20 cellular contexts compared by ENCODE assay signal in genomic region chr13:94318418-94318817, GRCh38.
DNase-seq lines count a peak whose midpoint lies in the region; ATAC-seq and TF ChIP-seq lines count a peak whose summit lies in the region.
"Had no signal": no experiment of that assay in that cellular context is flagged by ENCODE, and none has a peak within 500 bp of the region (broad histone marks: within the 10 kb centered on the region; RNA-seq: fewer than 3 reads in every experiment).

No MANE protein-coding gene starts in this region.

- H3K4me3 ChIP-seq in fibroblast of mammary gland (ENCODE audit: control insufficient read depth, low read depth, low read length) = no peak overlapping the region
- H3K4me3 ChIP-seq: mucosa of descending colon, suprapubic skin had no signal

- TF ChIP-seq CTCF in fibroblast of mammary gland (conservative IDR thresholded peaks at IDR 0.05; ENCODE audit: control insufficient read depth, insufficient read depth, low read depth, low read length) = no peak

- DNase-seq in ELR (ENCODE audit: low read depth) (peak; percentile 28), fibroblast of mammary gland (ENCODE audit: low read depth) (peak; percentile 56), Ammon's horn (ENCODE audit: low spot score) (no peak), 8988T (no peak)
- no peak for DNase-seq in NK-92 treated with Interleukin-12 subunit alpha and Interleukin-12 subunit beta, amount 100 ng/mL, for 24 hours (lab: John Stamatoyannopoulos, UW)
- DNase-seq: activated CD8-positive, alpha-beta memory T cell treated with anti-CD3 and anti-CD28 coated beads, Interleukin-2, amount 10 ng/mL, durations not matched to agents 7 days and 5 days; cerebellar nuclear complex; DND-41; left colon; mucosa of descending colon; NCI-H187; NCI-H446; nucleus accumbens; SHP77; stimulated activated CD4-positive, alpha-beta T cell treated with anti-CD3 and anti-CD28 coated beads, Interleukin-4, amount 100 ng/mL, for 24 hours had no signal

- peak; percentile 45 for ATAC-seq in GM21360 (IDR thresholded peaks at IDR 0.05; ENCODE audit: unreplicated experiment)
- peak; percentile 69 for ATAC-seq in HG03565 (IDR thresholded peaks at IDR 0.05; ENCODE audit: unreplicated experiment)
- no peak for ATAC-seq in HG03175 (IDR thresholded peaks at IDR 0.05; ENCODE audit: unreplicated experiment)
- ATAC-seq: activated CD8-positive, alpha-beta memory T cell treated with anti-CD3 and anti-CD28 coated beads, Interleukin-2, amount 10 ng/mL, durations not matched to agents 7 days and 5 days; left colon; mucosa of descending colon; sciatic nerve had no signal

Comparison
In these comparisons a context has a peak if more than half of its experiments do, and no peak if none do; other contexts are left out.
1. DNase-seq: peak in ELR (single experiment) and fibroblast of mammary gland (single experiment); none in NK-92 treated with Interleukin-12 subunit alpha and Interleukin-12 subunit beta, amount 100 ng/mL, for 24 hours (single experiment), Ammon's horn (single experiment) and 8988T (single experiment).